In the genomic region with DNA sequence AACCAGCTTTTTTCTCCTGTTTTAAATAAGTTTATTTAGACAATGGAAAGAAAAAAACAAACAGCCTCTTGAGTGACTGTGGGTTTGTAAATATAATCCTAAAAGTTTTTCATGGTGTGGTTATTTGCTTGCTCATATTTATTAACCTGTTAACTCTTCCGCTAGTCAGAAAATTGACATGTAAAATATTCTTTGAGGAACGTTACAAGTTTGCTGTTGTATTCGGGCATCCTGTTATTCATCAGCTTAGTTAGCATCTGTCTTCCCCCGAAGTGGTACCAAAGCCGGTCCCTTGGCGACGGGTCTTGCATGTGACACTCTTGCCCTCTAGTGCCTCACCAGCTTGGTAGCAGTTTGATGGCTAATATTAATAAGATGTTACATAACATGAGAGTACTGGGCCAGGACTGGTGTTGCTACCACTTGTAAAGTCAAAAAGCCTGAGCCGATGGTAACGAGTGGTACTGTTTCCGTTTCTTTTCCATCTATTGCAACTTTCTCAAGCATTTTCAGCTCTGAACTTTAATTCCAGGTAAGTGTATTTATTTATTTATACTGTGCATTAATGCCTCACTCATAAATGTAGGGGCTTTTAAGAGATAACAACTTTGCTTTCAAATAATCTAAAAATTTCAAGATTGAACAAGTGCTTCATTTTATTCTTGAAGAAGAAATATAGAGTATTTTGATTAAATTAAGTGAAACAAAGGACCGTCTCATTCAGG, we compare ENCODE assay signal across 2 cellular contexts.
TF ChIP-seq lines count a peak whose summit lies in the region.

A gene (plus strand): TSS at position 426 of the 725 bp plus-strand sequence. CDS start 19,425 bp downstream, outside the sequence.

TF ChIP-seq in HCT116, 20 proteins besides CTCF, POLR2A, EP300 and RAD21 (continued from another document):
- TF ChIP-seq, protein P1, sequence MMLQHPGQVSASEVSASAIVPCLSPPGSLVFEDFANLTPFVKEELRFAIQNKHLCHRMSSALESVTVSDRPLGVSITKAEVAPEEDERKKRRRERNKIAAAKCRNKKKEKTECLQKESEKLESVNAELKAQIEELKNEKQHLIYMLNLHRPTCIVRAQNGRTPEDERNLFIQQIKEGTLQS (IDR thresholded peaks at IDR 0.05): no peak
- TF ChIP-seq FOSL1 (IDR thresholded peaks at IDR 0.05; ENCODE audit: low read depth) (no peak), SRF (IDR thresholded peaks at IDR 0.05; ENCODE audit: low read depth) (no peak), EZH2 (IDR thresholded peaks at IDR 0.05) (no peak), SP1 (IDR thresholded peaks at IDR 0.05; ENCODE audit: low read depth) (no peak), POLR2AphosphoS5 (IDR thresholded peaks at IDR 0.05; ENCODE audit: low read depth, low read length) (no peak)

TF ChIP-seq in neural cell, 6 proteins besides CTCF, POLR2A, EP300 and RAD21:
- no peak for TF ChIP-seq MXI1 (conservative IDR thresholded peaks at IDR 0.05; ENCODE audit: poor library complexity, severe bottlenecking)
- TF ChIP-seq EZH2 (IDR thresholded peaks at IDR 0.05; ENCODE audit: borderline replicate concordance, insufficient read depth, low read length, poor library complexity, severe bottlenecking): no peak
- TF ChIP-seq, protein P2, sequence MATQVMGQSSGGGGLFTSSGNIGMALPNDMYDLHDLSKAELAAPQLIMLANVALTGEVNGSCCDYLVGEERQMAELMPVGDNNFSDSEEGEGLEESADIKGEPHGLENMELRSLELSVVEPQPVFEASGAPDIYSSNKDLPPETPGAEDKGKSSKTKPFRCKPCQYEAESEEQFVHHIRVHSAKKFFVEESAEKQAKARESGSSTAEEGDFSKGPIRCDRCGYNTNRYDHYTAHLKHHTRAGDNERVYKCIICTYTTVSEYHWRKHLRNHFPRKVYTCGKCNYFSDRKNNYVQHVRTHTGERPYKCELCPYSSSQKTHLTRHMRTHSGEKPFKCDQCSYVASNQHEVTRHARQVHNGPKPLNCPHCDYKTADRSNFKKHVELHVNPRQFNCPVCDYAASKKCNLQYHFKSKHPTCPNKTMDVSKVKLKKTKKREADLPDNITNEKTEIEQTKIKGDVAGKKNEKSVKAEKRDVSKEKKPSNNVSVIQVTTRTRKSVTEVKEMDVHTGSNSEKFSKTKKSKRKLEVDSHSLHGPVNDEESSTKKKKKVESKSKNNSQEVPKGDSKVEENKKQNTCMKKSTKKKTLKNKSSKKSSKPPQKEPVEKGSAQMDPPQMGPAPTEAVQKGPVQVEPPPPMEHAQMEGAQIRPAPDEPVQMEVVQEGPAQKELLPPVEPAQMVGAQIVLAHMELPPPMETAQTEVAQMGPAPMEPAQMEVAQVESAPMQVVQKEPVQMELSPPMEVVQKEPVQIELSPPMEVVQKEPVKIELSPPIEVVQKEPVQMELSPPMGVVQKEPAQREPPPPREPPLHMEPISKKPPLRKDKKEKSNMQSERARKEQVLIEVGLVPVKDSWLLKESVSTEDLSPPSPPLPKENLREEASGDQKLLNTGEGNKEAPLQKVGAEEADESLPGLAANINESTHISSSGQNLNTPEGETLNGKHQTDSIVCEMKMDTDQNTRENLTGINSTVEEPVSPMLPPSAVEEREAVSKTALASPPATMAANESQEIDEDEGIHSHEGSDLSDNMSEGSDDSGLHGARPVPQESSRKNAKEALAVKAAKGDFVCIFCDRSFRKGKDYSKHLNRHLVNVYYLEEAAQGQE (IDR thresholded peaks at IDR 0.05; ENCODE audit: borderline replicate concordance): no peak
- TF ChIP-seq POLR2AphosphoS5 (IDR thresholded peaks at IDR 0.05): no peak
- TF ChIP-seq SMC3 (conservative IDR thresholded peaks at IDR 0.05; ENCODE audit: poor library complexity): peak; percentile 96
- TF ChIP-seq TAF1 (IDR thresholded peaks at IDR 0.05; ENCODE audit: low read depth): no peak
